In the genomic region with DNA sequence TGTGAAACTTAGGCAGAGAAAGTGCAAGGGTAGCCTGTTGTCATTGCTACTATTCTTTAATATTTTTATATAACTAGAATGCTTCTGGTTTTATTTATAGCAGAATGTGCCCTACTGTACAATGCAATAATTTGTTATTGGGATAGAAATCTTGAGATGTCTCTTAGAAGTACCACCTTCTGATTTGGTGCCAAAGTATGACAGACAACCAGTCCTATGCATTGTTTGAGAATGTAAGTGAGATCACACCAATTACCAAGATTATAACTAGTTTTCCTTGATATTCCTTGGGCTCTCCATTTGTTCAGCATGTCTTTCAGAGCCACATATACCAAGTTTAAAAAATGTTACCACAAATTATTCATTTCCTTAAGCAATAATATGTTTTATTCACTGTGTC, we compare ENCODE assay signal across 21 cellular contexts.
"Had no signal": no experiment of that assay in that cellular context is flagged by ENCODE, and none has a peak within 500 bp of the region (broad histone marks: within the 10 kb centered on the region; RNA-seq: fewer than 3 reads in every experiment).

No MANE protein-coding gene starts in this region.

- H3K4me3 Mint-ChIP-seq: activated CD8-positive, alpha-beta T cell treated with anti-CD3 and anti-CD28 coated beads, Interleukin-2, amount 10 ng/mL, durations not matched to agents 7 days and 5 days; activated naive CD8-positive, alpha-beta T cell treated with anti-CD3 and anti-CD28 coated beads, Interleukin-2, amount 50 U/mL, for 24 hours; activated T-helper 1 cell treated with anti-CD3 and anti-CD28 coated beads, Interleukin-12 subunit alpha, Interleukin-12 subunit beta, Interleukin-2, Interleukin-4 antibody, amounts not matched to agents 30 ng/mL and 10 ng/mL and 1 ng/mL, durations not matched to agents 14 hours and 24 hours and 36 hours had no signal

- DNase-seq: activated CD4-positive, alpha-beta T cell treated with anti-CD3 and anti-CD28 coated beads for 4 hours; activated CD4-positive, alpha-beta T cell treated with anti-CD3 and anti-CD28 coated beads, Interleukin-2, amount 50 U/mL, for 4 hours; activated CD8-positive, alpha-beta memory T cell treated with anti-CD3 and anti-CD28 coated beads, Interleukin-2, amount 50 U/mL, for 48 hours; activated CD8-positive, alpha-beta T cell treated with anti-CD3 and anti-CD28 coated beads, Interleukin-2, amount 10 ng/mL, durations not matched to agents 7 days and 5 days; activated effector memory CD4-positive, alpha-beta T cell treated with Interleukin-2 at 50 U/mL for 16 hours; activated naive CD4-positive, alpha-beta T cell treated with Interleukin-2 at 50 U/mL for 16 hours; activated naive CD8-positive, alpha-beta T cell treated with anti-CD3 and anti-CD28 coated beads, Interleukin-2, amount 50 U/mL, for 24 hours; activated T-cell treated with anti-CD3 and anti-CD28 coated beads, Interleukin-2, amount 50 U/mL, for 1 hour; amygdala; caudate nucleus; NCI-H1092; NCI-H1417; NCI-H2029; NCI-H446; NCI-H524; SHP77 treated with DMSO at 0.1 percent for 48 hours; T-helper 1 cell had no signal

- H3K4me1 Mint-ChIP-seq: activated naive CD8-positive, alpha-beta T cell treated with anti-CD3 and anti-CD28 coated beads, Interleukin-2, amount 50 U/mL, for 24 hours had no signal

- H3K27ac ChIP-seq: KMS-11 had no signal

- H3K9ac ChIP-seq: KMS-11 had no signal

- H3K27me3 Mint-ChIP-seq: activated naive CD8-positive, alpha-beta T cell treated with anti-CD3 and anti-CD28 coated beads, Interleukin-2, amount 50 U/mL, for 24 hours had no signal

- ATAC-seq: activated CD4-positive, CD25-positive, alpha-beta regulatory T cell treated with anti-CD3 and anti-CD28 coated beads, Interleukin-2, amount 50 U/mL, for 24 hours; activated CD8-positive, alpha-beta T cell treated with anti-CD3 and anti-CD28 coated beads, Interleukin-2, amount 10 ng/mL, durations not matched to agents 7 days and 5 days; activated naive CD4-positive, alpha-beta T cell treated with anti-CD3 and anti-CD28 coated beads, Interleukin-2, amount 50 U/mL, for 72 hours; activated naive CD8-positive, alpha-beta T cell treated with anti-CD3 and anti-CD28 coated beads, Interleukin-2, amount 50 U/mL, for 24 hours had no signal

- H3K9me3 Mint-ChIP-seq: activated naive CD8-positive, alpha-beta T cell treated with anti-CD3 and anti-CD28 coated beads, Interleukin-2, amount 50 U/mL, for 24 hours; activated T-helper 1 cell treated with anti-CD3 and anti-CD28 coated beads, Interleukin-12 subunit alpha, Interleukin-12 subunit beta, Interleukin-2, Interleukin-4 antibody, amounts not matched to agents 30 ng/mL and 10 ng/mL and 1 ng/mL, durations not matched to agents 14 hours and 24 hours and 36 hours had no signal

- H3K27ac Mint-ChIP-seq: activated CD8-positive, alpha-beta T cell treated with anti-CD3 and anti-CD28 coated beads, Interleukin-2, amount 10 ng/mL, durations not matched to agents 7 days and 5 days; activated naive CD4-positive, alpha-beta T cell treated with anti-CD3 and anti-CD28 coated beads, Interleukin-2, amount 50 U/mL, for 72 hours; activated naive CD8-positive, alpha-beta T cell treated with anti-CD3 and anti-CD28 coated beads, Interleukin-2, amount 50 U/mL, for 24 hours; activated T-helper 1 cell treated with anti-CD3 and anti-CD28 coated beads, Interleukin-12 subunit alpha, Interleukin-12 subunit beta, Interleukin-2, Interleukin-4 antibody, amounts not matched to agents 30 ng/mL and 10 ng/mL and 1 ng/mL, durations not matched to agents 14 hours and 24 hours and 36 hours had no signal

- H3K4me2 ChIP-seq: KMS-11 had no signal

- H3K36me3 Mint-ChIP-seq: activated naive CD4-positive, alpha-beta T cell treated with anti-CD3 and anti-CD28 coated beads, Interleukin-2, amount 50 U/mL, for 72 hours had no signal
